1 cellular context compared by ENCODE assay signal in the genomic region with DNA sequence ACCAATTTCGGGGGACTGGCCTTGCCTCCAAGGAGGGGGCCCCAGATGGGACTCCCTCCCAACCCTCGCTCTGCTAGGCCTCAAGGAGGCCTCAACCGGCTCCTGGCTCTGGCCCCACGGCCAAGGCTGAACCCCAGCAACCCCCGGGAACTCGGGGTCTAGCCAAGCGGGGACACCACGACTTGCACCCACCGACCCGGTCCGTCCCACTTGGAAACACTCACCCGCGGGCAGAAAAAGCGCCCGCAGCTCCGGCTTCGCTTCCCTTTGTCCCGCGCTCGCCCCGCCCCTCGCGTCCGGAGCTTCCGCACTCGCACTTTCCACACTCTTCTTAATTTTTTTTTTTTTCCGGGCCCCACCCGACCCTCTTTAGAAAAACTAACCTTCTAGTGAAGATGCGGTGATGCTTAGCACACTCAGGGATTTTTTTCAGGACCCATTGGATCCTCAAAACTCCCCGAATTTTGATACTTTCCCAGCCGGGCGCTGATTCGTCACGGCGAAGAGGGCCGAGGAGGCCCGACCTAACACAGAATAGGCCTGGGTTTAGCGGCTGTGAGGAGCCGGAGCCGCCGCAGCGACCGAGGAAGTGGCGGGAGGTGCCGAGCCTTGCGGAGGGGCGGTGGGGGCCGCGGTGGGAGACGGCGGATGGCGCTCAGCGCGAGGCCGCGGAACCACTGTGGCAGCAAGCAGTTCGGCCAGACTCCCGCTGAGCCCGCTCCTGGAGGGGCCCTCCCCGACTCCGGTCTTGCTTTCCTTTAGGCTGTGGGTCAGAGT.
A peak's percentile ranks its signal among the peaks of the same experiment; 100 is the strongest.
TF ChIP-seq lines count a peak whose summit lies in the region.

A gene (minus strand): TSS at position 270 of the 777 bp plus-strand sequence. CDS start 2,016 bp downstream, outside the sequence.

TF ChIP-seq in HepG2, 621 proteins besides CTCF, POLR2A, EP300 and RAD21 (continued from another document and continues in another):
- TF ChIP-seq, protein P1, sequence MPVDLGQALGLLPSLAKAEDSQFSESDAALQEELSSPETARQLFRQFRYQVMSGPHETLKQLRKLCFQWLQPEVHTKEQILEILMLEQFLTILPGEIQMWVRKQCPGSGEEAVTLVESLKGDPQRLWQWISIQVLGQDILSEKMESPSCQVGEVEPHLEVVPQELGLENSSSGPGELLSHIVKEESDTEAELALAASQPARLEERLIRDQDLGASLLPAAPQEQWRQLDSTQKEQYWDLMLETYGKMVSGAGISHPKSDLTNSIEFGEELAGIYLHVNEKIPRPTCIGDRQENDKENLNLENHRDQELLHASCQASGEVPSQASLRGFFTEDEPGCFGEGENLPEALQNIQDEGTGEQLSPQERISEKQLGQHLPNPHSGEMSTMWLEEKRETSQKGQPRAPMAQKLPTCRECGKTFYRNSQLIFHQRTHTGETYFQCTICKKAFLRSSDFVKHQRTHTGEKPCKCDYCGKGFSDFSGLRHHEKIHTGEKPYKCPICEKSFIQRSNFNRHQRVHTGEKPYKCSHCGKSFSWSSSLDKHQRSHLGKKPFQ (CRISPR knock-in tag; IDR thresholded peaks at IDR 0.05; ENCODE audit: insufficient replicate concordance) = peak; percentile 83
- TF ChIP-seq RAD51 (IDR thresholded peaks at IDR 0.05; ENCODE audit: borderline replicate concordance) (no peak), ATM (IDR thresholded peaks at IDR 0.05; ENCODE audit: borderline replicate concordance) (no peak), ZNF83 (CRISPR knock-in tag; IDR thresholded peaks at IDR 0.05; ENCODE audit: borderline replicate concordance) (no peak), MIER3 (CRISPR knock-in tag; IDR thresholded peaks at IDR 0.05; ENCODE audit: borderline replicate concordance) (no peak), ZNF598 (CRISPR knock-in tag; IDR thresholded peaks at IDR 0.05; ENCODE audit: borderline replicate concordance) (peak; percentile 57; the same call in 1 of the 2 replicates), ZBTB3 (CRISPR knock-in tag; IDR thresholded peaks at IDR 0.05; ENCODE audit: borderline replicate concordance, low read depth) (no peak), ZNF333 (CRISPR knock-in tag; IDR thresholded peaks at IDR 0.05; ENCODE audit: borderline replicate concordance) (0 out of 2 replicates have a peak, but pooled peaks have one; percentile 14), ZC3H13 (CRISPR knock-in tag; IDR thresholded peaks at IDR 0.05) (no peak; the same call in 1 of the 2 replicates), RELA (CRISPR knock-in tag; IDR thresholded peaks at IDR 0.05) (no peak), FOXM1 (CRISPR knock-in tag; IDR thresholded peaks at IDR 0.05) (no peak), BHLHE40 (IDR thresholded peaks at IDR 0.05; ENCODE audit: low read length) (no peak), RFX1 (IDR thresholded peaks at IDR 0.05) (no peak), CCAR2 (optimal IDR thresholded peaks at IDR 0.05; ENCODE audit: low read depth, low read length) (no peak), ZNF605 (CRISPR knock-in tag; IDR thresholded peaks at IDR 0.05) (peak; percentile 90), BRD4 (CRISPR knock-in tag; IDR thresholded peaks at IDR 0.05) (peak; percentile 92), SP5 (CRISPR knock-in tag; IDR thresholded peaks at IDR 0.05; ENCODE audit: borderline replicate concordance, low read depth) (peak; percentile 40; the same call in 1 of the 2 replicates), CBX1 (IDR thresholded peaks at IDR 0.05; ENCODE audit: low read depth) (no peak), ZNF615 (CRISPR knock-in tag; IDR thresholded peaks at IDR 0.05; ENCODE audit: borderline replicate concordance) (peak; percentile 84; the same call in 1 of the 2 replicates), SMC3 (IDR thresholded peaks at IDR 0.05; ENCODE audit: low read length) (no peak), TEAD2 (CRISPR knock-in tag; IDR thresholded peaks at IDR 0.05) (peak; percentile 74; the same call in 1 of the 2 replicates)
- TF ChIP-seq, protein P2, sequence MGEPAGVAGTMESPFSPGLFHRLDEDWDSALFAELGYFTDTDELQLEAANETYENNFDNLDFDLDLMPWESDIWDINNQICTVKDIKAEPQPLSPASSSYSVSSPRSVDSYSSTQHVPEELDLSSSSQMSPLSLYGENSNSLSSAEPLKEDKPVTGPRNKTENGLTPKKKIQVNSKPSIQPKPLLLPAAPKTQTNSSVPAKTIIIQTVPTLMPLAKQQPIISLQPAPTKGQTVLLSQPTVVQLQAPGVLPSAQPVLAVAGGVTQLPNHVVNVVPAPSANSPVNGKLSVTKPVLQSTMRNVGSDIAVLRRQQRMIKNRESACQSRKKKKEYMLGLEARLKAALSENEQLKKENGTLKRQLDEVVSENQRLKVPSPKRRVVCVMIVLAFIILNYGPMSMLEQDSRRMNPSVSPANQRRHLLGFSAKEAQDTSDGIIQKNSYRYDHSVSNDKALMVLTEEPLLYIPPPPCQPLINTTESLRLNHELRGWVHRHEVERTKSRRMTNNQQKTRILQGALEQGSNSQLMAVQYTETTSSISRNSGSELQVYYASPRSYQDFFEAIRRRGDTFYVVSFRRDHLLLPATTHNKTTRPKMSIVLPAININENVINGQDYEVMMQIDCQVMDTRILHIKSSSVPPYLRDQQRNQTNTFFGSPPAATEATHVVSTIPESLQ (CRISPR knock-in tag; conservative IDR thresholded peaks at IDR 0.05) = no peak
- TF ChIP-seq, protein P3, sequence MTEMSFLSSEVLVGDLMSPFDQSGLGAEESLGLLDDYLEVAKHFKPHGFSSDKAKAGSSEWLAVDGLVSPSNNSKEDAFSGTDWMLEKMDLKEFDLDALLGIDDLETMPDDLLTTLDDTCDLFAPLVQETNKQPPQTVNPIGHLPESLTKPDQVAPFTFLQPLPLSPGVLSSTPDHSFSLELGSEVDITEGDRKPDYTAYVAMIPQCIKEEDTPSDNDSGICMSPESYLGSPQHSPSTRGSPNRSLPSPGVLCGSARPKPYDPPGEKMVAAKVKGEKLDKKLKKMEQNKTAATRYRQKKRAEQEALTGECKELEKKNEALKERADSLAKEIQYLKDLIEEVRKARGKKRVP (CRISPR knock-in tag; IDR thresholded peaks at IDR 0.05) = peak in 1 of 2 experiments; percentile 63; a peak in 1 of 4 replicates
- TF ChIP-seq, protein P4, sequence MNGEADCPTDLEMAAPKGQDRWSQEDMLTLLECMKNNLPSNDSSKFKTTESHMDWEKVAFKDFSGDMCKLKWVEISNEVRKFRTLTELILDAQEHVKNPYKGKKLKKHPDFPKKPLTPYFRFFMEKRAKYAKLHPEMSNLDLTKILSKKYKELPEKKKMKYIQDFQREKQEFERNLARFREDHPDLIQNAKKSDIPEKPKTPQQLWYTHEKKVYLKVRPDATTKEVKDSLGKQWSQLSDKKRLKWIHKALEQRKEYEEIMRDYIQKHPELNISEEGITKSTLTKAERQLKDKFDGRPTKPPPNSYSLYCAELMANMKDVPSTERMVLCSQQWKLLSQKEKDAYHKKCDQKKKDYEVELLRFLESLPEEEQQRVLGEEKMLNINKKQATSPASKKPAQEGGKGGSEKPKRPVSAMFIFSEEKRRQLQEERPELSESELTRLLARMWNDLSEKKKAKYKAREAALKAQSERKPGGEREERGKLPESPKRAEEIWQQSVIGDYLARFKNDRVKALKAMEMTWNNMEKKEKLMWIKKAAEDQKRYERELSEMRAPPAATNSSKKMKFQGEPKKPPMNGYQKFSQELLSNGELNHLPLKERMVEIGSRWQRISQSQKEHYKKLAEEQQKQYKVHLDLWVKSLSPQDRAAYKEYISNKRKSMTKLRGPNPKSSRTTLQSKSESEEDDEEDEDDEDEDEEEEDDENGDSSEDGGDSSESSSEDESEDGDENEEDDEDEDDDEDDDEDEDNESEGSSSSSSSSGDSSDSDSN (CRISPR knock-in tag; IDR thresholded peaks at IDR 0.05) = peak; percentile 98
- TF ChIP-seq, protein P5, sequence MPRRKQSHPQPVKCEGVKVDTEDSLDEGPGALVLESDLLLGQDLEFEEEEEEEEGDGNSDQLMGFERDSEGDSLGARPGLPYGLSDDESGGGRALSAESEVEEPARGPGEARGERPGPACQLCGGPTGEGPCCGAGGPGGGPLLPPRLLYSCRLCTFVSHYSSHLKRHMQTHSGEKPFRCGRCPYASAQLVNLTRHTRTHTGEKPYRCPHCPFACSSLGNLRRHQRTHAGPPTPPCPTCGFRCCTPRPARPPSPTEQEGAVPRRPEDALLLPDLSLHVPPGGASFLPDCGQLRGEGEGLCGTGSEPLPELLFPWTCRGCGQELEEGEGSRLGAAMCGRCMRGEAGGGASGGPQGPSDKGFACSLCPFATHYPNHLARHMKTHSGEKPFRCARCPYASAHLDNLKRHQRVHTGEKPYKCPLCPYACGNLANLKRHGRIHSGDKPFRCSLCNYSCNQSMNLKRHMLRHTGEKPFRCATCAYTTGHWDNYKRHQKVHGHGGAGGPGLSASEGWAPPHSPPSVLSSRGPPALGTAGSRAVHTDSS (CRISPR knock-in tag; conservative IDR thresholded peaks at IDR 0.05) = no peak; the same call in 1 of the 2 replicates
- TF ChIP-seq, protein P6, sequence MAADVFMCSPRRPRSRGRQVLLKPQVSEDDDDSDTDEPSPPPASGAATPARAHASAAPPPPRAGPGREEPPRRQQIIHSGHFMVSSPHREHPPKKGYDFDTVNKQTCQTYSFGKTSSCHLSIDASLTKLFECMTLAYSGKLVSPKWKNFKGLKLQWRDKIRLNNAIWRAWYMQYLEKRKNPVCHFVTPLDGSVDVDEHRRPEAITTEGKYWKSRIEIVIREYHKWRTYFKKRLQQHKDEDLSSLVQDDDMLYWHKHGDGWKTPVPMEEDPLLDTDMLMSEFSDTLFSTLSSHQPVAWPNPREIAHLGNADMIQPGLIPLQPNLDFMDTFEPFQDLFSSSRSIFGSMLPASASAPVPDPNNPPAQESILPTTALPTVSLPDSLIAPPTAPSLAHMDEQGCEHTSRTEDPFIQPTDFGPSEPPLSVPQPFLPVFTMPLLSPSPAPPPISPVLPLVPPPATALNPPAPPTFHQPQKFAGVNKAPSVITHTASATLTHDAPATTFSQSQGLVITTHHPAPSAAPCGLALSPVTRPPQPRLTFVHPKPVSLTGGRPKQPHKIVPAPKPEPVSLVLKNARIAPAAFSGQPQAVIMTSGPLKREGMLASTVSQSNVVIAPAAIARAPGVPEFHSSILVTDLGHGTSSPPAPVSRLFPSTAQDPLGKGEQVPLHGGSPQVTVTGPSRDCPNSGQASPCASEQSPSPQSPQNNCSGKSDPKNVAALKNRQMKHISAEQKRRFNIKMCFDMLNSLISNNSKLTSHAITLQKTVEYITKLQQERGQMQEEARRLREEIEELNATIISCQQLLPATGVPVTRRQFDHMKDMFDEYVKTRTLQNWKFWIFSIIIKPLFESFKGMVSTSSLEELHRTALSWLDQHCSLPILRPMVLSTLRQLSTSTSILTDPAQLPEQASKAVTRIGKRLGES (CRISPR knock-in tag; IDR thresholded peaks at IDR 0.05; ENCODE audit: borderline replicate concordance) = peak; percentile 70
- TF ChIP-seq, protein P7, sequence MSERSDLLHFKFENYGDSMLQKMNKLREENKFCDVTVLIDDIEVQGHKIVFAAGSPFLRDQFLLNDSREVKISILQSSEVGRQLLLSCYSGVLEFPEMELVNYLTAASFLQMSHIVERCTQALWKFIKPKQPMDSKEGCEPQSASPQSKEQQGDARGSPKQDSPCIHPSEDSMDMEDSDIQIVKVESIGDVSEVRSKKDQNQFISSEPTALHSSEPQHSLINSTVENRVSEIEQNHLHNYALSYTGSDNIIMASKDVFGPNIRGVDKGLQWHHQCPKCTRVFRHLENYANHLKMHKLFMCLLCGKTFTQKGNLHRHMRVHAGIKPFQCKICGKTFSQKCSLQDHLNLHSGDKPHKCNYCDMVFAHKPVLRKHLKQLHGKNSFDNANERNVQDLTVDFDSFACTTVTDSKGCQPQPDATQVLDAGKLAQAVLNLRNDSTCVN (CRISPR knock-in tag; IDR thresholded peaks at IDR 0.05; ENCODE audit: borderline replicate concordance) = peak; percentile 71; the same call in 1 of the 2 replicates
- TF ChIP-seq, protein P8, sequence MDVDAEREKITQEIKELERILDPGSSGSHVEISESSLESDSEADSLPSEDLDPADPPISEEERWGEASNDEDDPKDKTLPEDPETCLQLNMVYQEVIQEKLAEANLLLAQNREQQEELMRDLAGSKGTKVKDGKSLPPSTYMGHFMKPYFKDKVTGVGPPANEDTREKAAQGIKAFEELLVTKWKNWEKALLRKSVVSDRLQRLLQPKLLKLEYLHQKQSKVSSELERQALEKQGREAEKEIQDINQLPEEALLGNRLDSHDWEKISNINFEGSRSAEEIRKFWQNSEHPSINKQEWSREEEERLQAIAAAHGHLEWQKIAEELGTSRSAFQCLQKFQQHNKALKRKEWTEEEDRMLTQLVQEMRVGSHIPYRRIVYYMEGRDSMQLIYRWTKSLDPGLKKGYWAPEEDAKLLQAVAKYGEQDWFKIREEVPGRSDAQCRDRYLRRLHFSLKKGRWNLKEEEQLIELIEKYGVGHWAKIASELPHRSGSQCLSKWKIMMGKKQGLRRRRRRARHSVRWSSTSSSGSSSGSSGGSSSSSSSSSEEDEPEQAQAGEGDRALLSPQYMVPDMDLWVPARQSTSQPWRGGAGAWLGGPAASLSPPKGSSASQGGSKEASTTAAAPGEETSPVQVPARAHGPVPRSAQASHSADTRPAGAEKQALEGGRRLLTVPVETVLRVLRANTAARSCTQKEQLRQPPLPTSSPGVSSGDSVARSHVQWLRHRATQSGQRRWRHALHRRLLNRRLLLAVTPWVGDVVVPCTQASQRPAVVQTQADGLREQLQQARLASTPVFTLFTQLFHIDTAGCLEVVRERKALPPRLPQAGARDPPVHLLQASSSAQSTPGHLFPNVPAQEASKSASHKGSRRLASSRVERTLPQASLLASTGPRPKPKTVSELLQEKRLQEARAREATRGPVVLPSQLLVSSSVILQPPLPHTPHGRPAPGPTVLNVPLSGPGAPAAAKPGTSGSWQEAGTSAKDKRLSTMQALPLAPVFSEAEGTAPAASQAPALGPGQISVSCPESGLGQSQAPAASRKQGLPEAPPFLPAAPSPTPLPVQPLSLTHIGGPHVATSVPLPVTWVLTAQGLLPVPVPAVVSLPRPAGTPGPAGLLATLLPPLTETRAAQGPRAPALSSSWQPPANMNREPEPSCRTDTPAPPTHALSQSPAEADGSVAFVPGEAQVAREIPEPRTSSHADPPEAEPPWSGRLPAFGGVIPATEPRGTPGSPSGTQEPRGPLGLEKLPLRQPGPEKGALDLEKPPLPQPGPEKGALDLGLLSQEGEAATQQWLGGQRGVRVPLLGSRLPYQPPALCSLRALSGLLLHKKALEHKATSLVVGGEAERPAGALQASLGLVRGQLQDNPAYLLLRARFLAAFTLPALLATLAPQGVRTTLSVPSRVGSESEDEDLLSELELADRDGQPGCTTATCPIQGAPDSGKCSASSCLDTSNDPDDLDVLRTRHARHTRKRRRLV (CRISPR knock-in tag; IDR thresholded peaks at IDR 0.05) = peak; percentile 64; the same call in 1 of the 2 replicates
- TF ChIP-seq, protein P9, sequence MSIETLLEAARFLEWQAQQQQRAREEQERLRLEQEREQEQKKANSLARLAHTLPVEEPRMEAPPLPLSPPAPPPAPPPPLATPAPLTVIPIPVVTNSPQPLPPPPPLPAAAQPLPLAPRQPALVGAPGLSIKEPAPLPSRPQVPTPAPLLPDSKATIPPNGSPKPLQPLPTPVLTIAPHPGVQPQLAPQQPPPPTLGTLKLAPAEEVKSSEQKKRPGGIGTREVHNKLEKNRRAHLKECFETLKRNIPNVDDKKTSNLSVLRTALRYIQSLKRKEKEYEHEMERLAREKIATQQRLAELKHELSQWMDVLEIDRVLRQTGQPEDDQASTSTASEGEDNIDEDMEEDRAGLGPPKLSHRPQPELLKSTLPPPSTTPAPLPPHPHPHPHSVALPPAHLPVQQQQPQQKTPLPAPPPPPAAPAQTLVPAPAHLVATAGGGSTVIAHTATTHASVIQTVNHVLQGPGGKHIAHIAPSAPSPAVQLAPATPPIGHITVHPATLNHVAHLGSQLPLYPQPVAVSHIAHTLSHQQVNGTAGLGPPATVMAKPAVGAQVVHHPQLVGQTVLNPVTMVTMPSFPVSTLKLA (IDR thresholded peaks at IDR 0.05) = 0 out of 2 replicates have a peak, but pooled peaks have one; percentile 4
- TF ChIP-seq, protein P10, sequence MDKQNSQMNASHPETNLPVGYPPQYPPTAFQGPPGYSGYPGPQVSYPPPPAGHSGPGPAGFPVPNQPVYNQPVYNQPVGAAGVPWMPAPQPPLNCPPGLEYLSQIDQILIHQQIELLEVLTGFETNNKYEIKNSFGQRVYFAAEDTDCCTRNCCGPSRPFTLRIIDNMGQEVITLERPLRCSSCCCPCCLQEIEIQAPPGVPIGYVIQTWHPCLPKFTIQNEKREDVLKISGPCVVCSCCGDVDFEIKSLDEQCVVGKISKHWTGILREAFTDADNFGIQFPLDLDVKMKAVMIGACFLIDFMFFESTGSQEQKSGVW (CRISPR knock-in tag; IDR thresholded peaks at IDR 0.05; ENCODE audit: borderline replicate concordance) = no peak
